Comparison of ENCODE assay signal across 10 cellular contexts in genomic region chr3:42846682-42847522, GRCh38. TPM values are rescaled to one million over a fixed set of nuclear protein-coding genes. Genes with fewer than 3 reads are reported as not detected.
DNase-seq lines count a peak whose midpoint lies in the region; ATAC-seq and TF ChIP-seq lines count a peak whose summit lies in the region.
"Had no signal": no experiment of that assay in that cellular context is flagged by ENCODE, and none has a peak within 500 bp of the region (broad histone marks: within the 10 kb centered on the region; RNA-seq: fewer than 3 reads in every experiment).

No MANE protein-coding gene starts in this region.

- H3K36me3 ChIP-seq in Loucy (ENCODE audit: insufficient read depth, low read length): no peaks in the 10 kb centered on the region
- no peaks in the 10 kb centered on the region for H3K36me3 ChIP-seq in rectal smooth muscle tissue (ENCODE audit: control insufficient read depth, insufficient read depth, low read length)
- no peaks in the 10 kb centered on the region for H3K36me3 ChIP-seq in GM23248 (ENCODE audit: low read depth)

- WGBS in GM23248 (ENCODE audit: low coverage in 1 of 2, low lambda C conversion rate in 2 of 2, missing lambda C conversion rate in 2 of 2), 2 experiments: 34 to 35% methylated on average over 5 of the region's 5 CpGs

- peak overlapping the region; percentile 33 for H3K9ac ChIP-seq in Loucy (ENCODE audit: low read depth, low read length, poor library complexity, severe bottlenecking)
- H3K9ac ChIP-seq in rectal smooth muscle tissue (ENCODE audit: low read length): no peak overlapping the region
- no peak overlapping the region for H3K9ac ChIP-seq in GM23248

- H4K20me1 ChIP-seq in Loucy (ENCODE audit: insufficient read depth, low read length, poor library complexity, severe bottlenecking) (no peaks in the 10 kb centered on the region), GM23248 (ENCODE audit: insufficient read depth) (no peaks in the 10 kb centered on the region)

- H3K27me3 ChIP-seq in Loucy (ENCODE audit: insufficient read depth, low read length, poor library complexity, severe bottlenecking) (no peaks in the 10 kb centered on the region), rectal smooth muscle tissue (ENCODE audit: control insufficient read depth, insufficient read depth, low read length) (no peaks in the 10 kb centered on the region), GM23248 (replicated peaks; ENCODE audit: insufficient read depth) (no peaks in the 10 kb centered on the region; the same call in 1 of the 2 replicates)

- H3K9me2 ChIP-seq in Loucy (replicated peaks; ENCODE audit: low read depth, low read length) (no peaks in the 10 kb centered on the region), GM23248 (ENCODE audit: insufficient read depth) (no peaks in the 10 kb centered on the region)

- peak overlapping the region; percentile 3 for H2AFZ ChIP-seq in Loucy (ENCODE audit: low read length)
- no peak overlapping the region for H2AFZ ChIP-seq in GM23248

- peak; percentile 60 for DNase-seq in coronary artery (ENCODE audit: low spot score)
- DNase-seq in amniotic stem cell (lab: John Stamatoyannopoulos, UW): no peak
- DNase-seq in GM23248: no peak
- no peak for DNase-seq in omental fat pad (ENCODE audit: low spot score)
- DNase-seq: stimulated activated CD4-positive, alpha-beta T cell treated with anti-CD3 and anti-CD28 coated beads, Interleukin-4, amount 100 ng/mL, for 24 hours had no signal

- in situ Hi-C loops in GM23248 (cut with MboI): no loop called here

- H3K79me2 ChIP-seq in Loucy (ENCODE audit: insufficient read depth, low read length) (no peaks in the 10 kb centered on the region), GM23248 (ENCODE audit: insufficient read depth) (no peaks in the 10 kb centered on the region)

- H3K27ac ChIP-seq in coronary artery: peak overlapping the region; percentile 62 to 93
- H3K27ac ChIP-seq in rectal smooth muscle tissue (ENCODE audit: low read depth, low read length): peak overlapping the region; percentile 15
- no peak overlapping the region for H3K27ac ChIP-seq in GM23248

- H3K4me2 ChIP-seq in Loucy (ENCODE audit: low read depth, low read length, poor library complexity, severe bottlenecking) (peak overlapping the region; percentile 57), GM23248 (ENCODE audit: unreplicated experiment) (no peak overlapping the region)

- H3K9me3 ChIP-seq in Loucy (ENCODE audit: insufficient read depth, low read depth, low read length) (no peaks in the 10 kb centered on the region), GM23248 (ENCODE audit: low read depth) (no peaks in the 10 kb centered on the region)

- peaks cover 21% of the 10 kb centered on the region for H3K4me1 ChIP-seq in Loucy (ENCODE audit: insufficient read depth, low read length, poor library complexity, severe bottlenecking)
- peaks cover 12% of the 10 kb centered on the region for H3K4me1 ChIP-seq in rectal smooth muscle tissue (ENCODE audit: control insufficient read depth, insufficient read depth, low read length)
- no peaks in the 10 kb centered on the region for H3K4me1 ChIP-seq in GM23248 (ENCODE audit: insufficient read depth)

- ATAC-seq in GM18868 (IDR thresholded peaks at IDR 0.05; ENCODE audit: unreplicated experiment): peak; percentile 68
- ATAC-seq in HG03135 (IDR thresholded peaks at IDR 0.05; ENCODE audit: unreplicated experiment): no peak
- no peak for ATAC-seq in omental fat pad (ENCODE audit: low FRiP score)

- TF ChIP-seq CTCF in Loucy (conservative IDR thresholded peaks at IDR 0.05; ENCODE audit: low read length) (no peak), coronary artery (IDR thresholded peaks at IDR 0.05) (no peak), omental fat pad (IDR thresholded peaks at IDR 0.05) (no peak)

- H3F3A ChIP-seq in Loucy (ENCODE audit: low read depth): no peaks in the 10 kb centered on the region
- H3F3A ChIP-seq in GM23248 (ENCODE audit: insufficient read depth): no peaks in the 10 kb centered on the region

- H3K4me3 ChIP-seq in Loucy (ENCODE audit: low read length, poor library complexity, severe bottlenecking) (peak overlapping the region; percentile 49), coronary artery (no peak overlapping the region), rectal smooth muscle tissue (ENCODE audit: low read length) (no peak overlapping the region), GM23248 (no peak overlapping the region)

RNA-seq across cellular contexts. Expression of gene CYP8B1, which starts 28.8 kb away (rescaled TPM):
- total RNA-seq in GM23248 (2014; rRNA removed; shearing (Covaris generic)): not detected in 2 replicates
- not detected in 2 replicates for polyA plus RNA-seq in GM23248 (2016; fragmentation: Nextera tagmentation; extraction: Ambion mirVana)
- total RNA-seq in omental fat pad: under 1 TPM in 2 of 4 donors, not detected in 2; 0.19 to 0.36 TPM
- total RNA-seq: fibroblast of lung had no signal
- polyA plus RNA-seq: fibroblast of lung had no signal

RNA-seq across cellular contexts. Expression of gene ACKR2, which starts 37.7 kb away (rescaled TPM):
- 0.11 TPM in 1 of 2 replicates, not detected in the other for total RNA-seq in GM23248 (2014; rRNA removed; shearing (Covaris generic))
- polyA plus RNA-seq in GM23248 (2016; fragmentation: Nextera tagmentation; extraction: Ambion mirVana): 0.23 and 0.32 TPM in 2 replicates
- total RNA-seq in omental fat pad: 10 to 100 TPM in 1 of 4 donors, 1 to 10 TPM in 3; 2.6 to 12.4 (median 7.5) TPM

RNA-seq across cellular contexts. Expression of gene HIGD1A, which starts 42.6 kb away (rescaled TPM):
- 154 and 173 TPM in 2 replicates for total RNA-seq in GM23248 (2014; rRNA removed; shearing (Covaris generic))
- 211 and 217 TPM in 2 replicates for polyA plus RNA-seq in GM23248 (2016; fragmentation: Nextera tagmentation; extraction: Ambion mirVana)
- 100 to 1,000 TPM; 142 to 195 (median 179) TPM for total RNA-seq in omental fat pad

RNA-seq across cellular contexts. Expression of gene ZNF662, which starts 59.0 kb away (rescaled TPM):
- total RNA-seq in GM23248 (2014; rRNA removed; shearing (Covaris generic)): 1.4 and 1.5 TPM in 2 replicates
- polyA plus RNA-seq in GM23248 (2016; fragmentation: Nextera tagmentation; extraction: Ambion mirVana): 1.6 and 2.3 TPM in 2 replicates
- 1 to 10 TPM; 3.3 to 9.9 (median 4.3) TPM for total RNA-seq in omental fat pad
